ENCODE assay signal across 8 cellular contexts in genomic region chr1:220094016-220094911, GRCh38. TPM values are rescaled to one million over a fixed set of nuclear protein-coding genes. Genes with fewer than 3 reads are reported as not detected.
DNase-seq lines count a peak whose midpoint lies in the region; ATAC-seq and TF ChIP-seq lines count a peak whose summit lies in the region.

Gene IARS2, plus strand, starts transcription at chr1:220094132. Its CDS starts 85 bp downstream, at chr1:220094217.

- BruUV-seq in mammary epithelial cell (replicated peaks; lab: Mats Ljungman, UMichigan) = TSS peak; percentile 42

- H3K9me3 ChIP-seq in WERI-Rb-1 (ENCODE audit: severe bottlenecking) (no peaks in the 10 kb centered on the region), mammary epithelial cell (replicated peaks; ENCODE audit: insufficient read depth, low read length) (no peaks in the 10 kb centered on the region), spleen (no peaks in the 10 kb centered on the region)

- 5% methylated on average over 21 of the region's 73 CpGs for WGBS in mammary epithelial cell (ENCODE audit: low coverage, missing lambda C conversion rate)
- WGBS in spleen, 5 donors = 2 to 9% (median 4%) methylated on average over 21 to 73 of the region's 73 CpGs

- in situ Hi-C loops in mammary epithelial cell (cut with MboI; ENCODE audit: low sequenced_read_pairs in 2 of 2) = no loop called here

- intact Hi-C loops in mammary epithelial cell (cut with micrococcal nuclease) (loop anchor here (1.0 kb wide), 1 partner anchor 48 kb away; the partner anchor contains the start of gene EPRS1), spleen (cut with DNase I; ENCODE audit: low total_unique reads) (loop anchor here (10.0 kb wide), 1 partner anchor 49 kb away; the partner anchor contains the start of gene EPRS1)

- peak within 1 kb of the TSS; percentile 95 for H2AFZ ChIP-seq in mammary epithelial cell (ENCODE audit: low read depth, low read length)

- peak in 1 of 3 donors; percentile 63 for TF ChIP-seq POLR2A in spleen (IDR thresholded peaks at IDR 0.05)

- dilution Hi-C loops in mammary epithelial cell (cut with HindIII; ENCODE audit: low sequenced_read_pairs) = no loop called here

- CTCF ChIA-PET in mammary epithelial cell (lab: Charles Lee; ENCODE audit: low non-redundant PET) = interaction anchor here (0.7 kb wide), 1 partner anchor 104 kb away, joined by 6 read pairs; no protein-coding TSS in a partner anchor

- peaks cover 8 to 12% (median 10%) of the 10 kb centered on the region in 3 donors for H3K36me3 Mint-ChIP-seq in immature natural killer cell

- peaks cover 35% of the 10 kb centered on the region for H3K79me2 ChIP-seq in mammary epithelial cell (ENCODE audit: insufficient read depth, low read length)

- peak within 1 kb of the TSS; percentile 76 to 84 (median 82) for H3K4me3 Mint-ChIP-seq in immature natural killer cell

- H3K9me3 Mint-ChIP-seq in immature natural killer cell = no peaks in the 10 kb centered on the region

- peak within 1 kb of the TSS; percentile 70 for H3K27ac ChIP-seq in WERI-Rb-1
- peak within 1 kb of the TSS; percentile 45 for H3K27ac ChIP-seq in mammary epithelial cell (ENCODE audit: insufficient read depth, low read depth, low read length)
- H3K27ac ChIP-seq in spleen = peak within 1 kb of the TSS; percentile 74 to 93 (median 88)

- H3K4me1 Mint-ChIP-seq in immature natural killer cell = peaks cover 35 to 45% of the 10 kb centered on the region in 2 donors

- peak within 1 kb of the TSS; percentile 83 for H3K4me2 ChIP-seq in mammary epithelial cell (ENCODE audit: insufficient read depth, low read depth, low read length)

- TF ChIP-seq CTCF in WERI-Rb-1 (IDR thresholded peaks at IDR 0.05; ENCODE audit: low read depth, low read length) = no peak
- no peak for TF ChIP-seq CTCF in mammary epithelial cell (conservative IDR thresholded peaks at IDR 0.05 in 1 of 2, IDR thresholded peaks at IDR 0.05 in 1 of 2; ENCODE audit: extremely low read depth in 1 of 2, insufficient read depth in 1 of 2, low read depth in 1 of 2, low read length in 2 of 2)
- peak in 1 of 11 experiments; percentile 21 for TF ChIP-seq CTCF in spleen (IDR thresholded peaks at IDR 0.05 in 8 of 11, conservative IDR thresholded peaks at IDR 0.05 in 3 of 11)

- H3K4me1 ChIP-seq in mammary epithelial cell (ENCODE audit: insufficient read depth, low read length) (peaks cover 9% of the 10 kb centered on the region), spleen (peaks cover 10 to 55% (median 29%) of the 10 kb centered on the region in 6 donors)

- ATAC-seq in HG02943 (IDR thresholded peaks at IDR 0.05; ENCODE audit: low read depth, unreplicated experiment) = peak; percentile 57

- H3K27me3 ChIP-seq in WERI-Rb-1 (ENCODE audit: insufficient read depth, low read depth, severe bottlenecking) (no peaks in the 10 kb centered on the region), mammary epithelial cell (ENCODE audit: insufficient read depth, low read length) (no peaks in the 10 kb centered on the region), spleen (replicated peaks in 1 of 7) (no peaks in the 10 kb centered on the region)

- H3K4me3 ChIP-seq in WERI-Rb-1 (ENCODE audit: low read depth, low read length) = peak within 1 kb of the TSS; percentile 100
- H3K4me3 ChIP-seq in mammary epithelial cell (replicated peaks in 1 of 3; ENCODE audit: insufficient read depth in 1 of 3, low read depth in 2 of 3, low read length in 3 of 3) = peak within 1 kb of the TSS; percentile 80 to 87 (median 83)
- H3K4me3 ChIP-seq in spleen = peak within 1 kb of the TSS; percentile 82 to 100 (median 98)

- peaks cover 24% of the 10 kb centered on the region for H3K36me3 ChIP-seq in WERI-Rb-1
- H3K36me3 ChIP-seq in mammary epithelial cell (ENCODE audit: insufficient read depth, low read length) = peaks cover 16% of the 10 kb centered on the region
- H3K36me3 ChIP-seq in spleen = peaks cover 0 to 34% (median 15%) of the 10 kb centered on the region in 6 donors

- H4K20me1 ChIP-seq in mammary epithelial cell (ENCODE audit: insufficient read depth, low read length) = no peaks in the 10 kb centered on the region

- H3K27me3 Mint-ChIP-seq in immature natural killer cell (ENCODE audit: low read depth in 3 of 3) = peaks cover 5 to 12% (median 11%) of the 10 kb centered on the region in 3 donors

- H3K27ac Mint-ChIP-seq in immature natural killer cell = peak within 1 kb of the TSS; percentile 16 to 81 (median 73)

- H3K9ac ChIP-seq in mammary epithelial cell (ENCODE audit: insufficient read depth, low read length) = peak within 1 kb of the TSS; percentile 71

- DNase-seq in NCI-H187 (lab: John Stamatoyannopoulos, UW) (peak; percentile 42 to 59), NCI-H187 treated with DMSO at 0.1 percent for 48 hours (lab: John Stamatoyannopoulos, UW) (no peak), NCI-H2107 (lab: John Stamatoyannopoulos, UW) (peak; percentile 84), WERI-Rb-1 (peak; percentile 92), mammary epithelial cell (peak; percentile 82), immature natural killer cell (peak in 2 of 3 donors; percentile 88 to 89), spleen (peak; percentile 97)

RNA-seq across cellular contexts. Expression of gene IARS2, which starts in this region (rescaled TPM):
- total RNA-seq in mammary epithelial cell (10 to 100 TPM; 69.8 to 78.1 TPM), spleen (10 to 100 TPM; 38.7 to 52.8 (median 41.6) TPM)
- polyA plus RNA-seq in mammary epithelial cell (26.9 TPM), immature natural killer cell (10 to 100 TPM; 44.9 to 76.8 (median 57.3) TPM), spleen (10 to 100 TPM; 16.0 to 25.2 (median 20.1) TPM)
- polyA minus RNA-seq in mammary epithelial cell = 128 TPM
